In genomic region chr4:66164869-66165268, GRCh38 we compare ENCODE assay signal across 11 cellular contexts.
"Had no signal": no experiment of that assay in that cellular context is flagged by ENCODE, and none has a peak within 500 bp of the region (broad histone marks: within the 10 kb centered on the region; RNA-seq: fewer than 3 reads in every experiment).

No MANE protein-coding gene starts in this region.

- H3K9ac ChIP-seq: KMS-11 had no signal

- H3K27ac Mint-ChIP-seq: GM23338, H9, HFFc6, IgD-negative memory B cell had no signal

- H3K4me3 ChIP-seq: GM23338 had no signal

- FAIRE-seq: H1, H54, HTR-8/SVneo had no signal

- H3K27ac ChIP-seq: KMS-11 had no signal

- DNase-seq: H9, HCEC 1CT, HFFc6, Karpas-422, KBM-7 had no signal

- H3K27me3 Mint-ChIP-seq: IgD-negative memory B cell had no signal

- ATAC-seq: GM23338 had no signal

- H3K4me2 ChIP-seq: GM23338, KMS-11 had no signal

- H3K4me1 Mint-ChIP-seq: GM23338, H9, IgD-negative memory B cell had no signal

- H3K4me3 Mint-ChIP-seq: GM23338, H9, HFFc6, IgD-negative memory B cell had no signal
